18 cellular contexts compared by ENCODE assay signal in the genomic region with DNA sequence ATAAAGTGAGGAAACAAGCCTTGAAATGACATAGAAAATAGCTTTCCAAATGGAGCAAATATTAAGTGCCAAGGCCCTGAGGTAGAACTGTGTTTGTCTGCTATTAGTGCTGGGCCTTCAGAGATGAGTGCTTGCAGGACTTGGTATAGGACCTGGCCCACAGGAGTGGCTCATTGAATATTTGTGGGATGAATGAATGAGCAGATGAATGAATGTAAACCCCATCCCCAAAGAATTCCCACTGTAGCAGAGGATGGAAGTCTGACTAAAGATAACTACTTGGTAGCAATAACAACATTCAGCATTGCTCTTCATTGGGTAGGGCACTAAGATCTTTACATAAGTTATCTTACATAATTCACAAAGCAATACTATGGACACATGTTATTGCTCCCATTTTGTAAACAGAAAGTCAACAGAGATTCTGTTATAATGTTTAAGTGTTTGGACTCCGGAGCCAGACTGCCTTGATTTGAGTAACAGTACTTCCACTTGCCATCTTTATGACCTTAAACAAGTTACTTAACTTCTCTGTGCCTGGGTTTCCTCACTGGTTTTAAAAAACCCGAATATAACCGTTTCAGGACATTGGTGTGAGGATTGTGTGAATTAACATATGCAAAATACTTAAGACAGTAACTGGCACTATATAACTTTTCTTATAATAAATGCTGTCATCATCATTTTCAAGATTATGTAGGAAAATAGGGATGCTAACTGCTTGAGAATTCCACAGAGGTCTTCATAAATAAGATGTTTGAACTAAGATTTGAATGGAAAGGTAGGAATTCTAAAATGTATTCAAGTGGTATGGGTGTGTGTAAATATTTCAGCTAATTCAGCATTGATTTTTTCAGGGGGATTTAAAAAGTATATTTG.
"Had no signal": no experiment of that assay in that cellular context is flagged by ENCODE, and none has a peak within 500 bp of the region (broad histone marks: within the 10 kb centered on the region; RNA-seq: fewer than 3 reads in every experiment).

No MANE protein-coding gene starts in this region.

- DNase-seq: activated CD4-positive, alpha-beta memory T cell treated with anti-CD3 and anti-CD28 coated beads, Interleukin-2, amount 10 ng/mL, durations not matched to agents 7 days and 5 days; activated CD4-positive, alpha-beta T cell treated with anti-CD3 and anti-CD28 coated beads for 48 hours; activated CD8-positive, alpha-beta memory T cell treated with anti-CD3 and anti-CD28 coated beads, Interleukin-2, amount 10 ng/mL, durations not matched to agents 7 days and 5 days; caudate nucleus; dorsolateral prefrontal cortex; gastrocnemius medialis; heart left ventricle; nucleus accumbens; posterior cingulate gyrus; stimulated activated CD8-positive, alpha-beta memory T cell treated with anti-CD3 and anti-CD28 coated beads, Interleukin-4, amount 100 ng/mL, for 48 hours; stimulated activated naive CD4-positive, alpha-beta T cell treated with Interleukin-2 at 50 U/mL for 16 hours; thyroid gland had no signal

- H3K9me3 ChIP-seq: gastrocnemius medialis, thyroid gland had no signal

- H3K27me3 Mint-ChIP-seq: activated CD4-positive, alpha-beta memory T cell treated with anti-CD3 and anti-CD28 coated beads, Interleukin-2, amount 10 ng/mL, durations not matched to agents 7 days and 5 days; activated CD8-positive, alpha-beta memory T cell treated with anti-CD3 and anti-CD28 coated beads, Interleukin-2, amount 10 ng/mL, durations not matched to agents 7 days and 5 days; activated naive CD8-positive, alpha-beta T cell had no signal

- ATAC-seq: activated CD8-positive, alpha-beta memory T cell treated with anti-CD3 and anti-CD28 coated beads, Interleukin-2, amount 10 ng/mL, durations not matched to agents 7 days and 5 days; gastrocnemius medialis; heart left ventricle; WTC11 had no signal

- H3K4me3 ChIP-seq: dorsolateral prefrontal cortex, gastrocnemius medialis, heart left ventricle, thyroid gland had no signal

- H3K27me3 ChIP-seq: dorsolateral prefrontal cortex, gastrocnemius medialis, heart left ventricle, thyroid gland had no signal

- H3K27ac ChIP-seq: dorsolateral prefrontal cortex, epithelial cell of prostate, gastrocnemius medialis, thyroid gland had no signal

- FAIRE-seq: colon had no signal

- H3K27ac Mint-ChIP-seq: activated CD4-positive, alpha-beta memory T cell treated with anti-CD3 and anti-CD28 coated beads, Interleukin-2, amount 10 ng/mL, durations not matched to agents 7 days and 5 days; activated CD8-positive, alpha-beta memory T cell treated with anti-CD3 and anti-CD28 coated beads, Interleukin-2, amount 10 ng/mL, durations not matched to agents 7 days and 5 days; activated naive CD8-positive, alpha-beta T cell had no signal

- H3K9me3 Mint-ChIP-seq: activated CD4-positive, alpha-beta memory T cell treated with anti-CD3 and anti-CD28 coated beads, Interleukin-2, amount 10 ng/mL, durations not matched to agents 7 days and 5 days; nephron had no signal

- H3K36me3 Mint-ChIP-seq: activated CD8-positive, alpha-beta memory T cell treated with anti-CD3 and anti-CD28 coated beads, Interleukin-2, amount 10 ng/mL, durations not matched to agents 7 days and 5 days; activated naive CD8-positive, alpha-beta T cell; WTC11 had no signal

- H3K36me3 ChIP-seq: gastrocnemius medialis, heart left ventricle, thyroid gland had no signal

- H3K4me3 Mint-ChIP-seq: activated CD4-positive, alpha-beta memory T cell treated with anti-CD3 and anti-CD28 coated beads, Interleukin-2, amount 10 ng/mL, durations not matched to agents 7 days and 5 days; activated CD8-positive, alpha-beta memory T cell treated with anti-CD3 and anti-CD28 coated beads, Interleukin-2, amount 10 ng/mL, durations not matched to agents 7 days and 5 days; activated naive CD8-positive, alpha-beta T cell; brain; nephron; WTC11 had no signal

- H3K4me1 ChIP-seq: thyroid gland had no signal

- H3K4me1 Mint-ChIP-seq: activated CD4-positive, alpha-beta memory T cell treated with anti-CD3 and anti-CD28 coated beads, Interleukin-2, amount 10 ng/mL, durations not matched to agents 7 days and 5 days; activated CD8-positive, alpha-beta memory T cell treated with anti-CD3 and anti-CD28 coated beads, Interleukin-2, amount 10 ng/mL, durations not matched to agents 7 days and 5 days had no signal
